18 cellular contexts compared by ENCODE assay signal in genomic region chr12:132469423-132469822, GRCh38. TPM values are rescaled to one million over a fixed set of nuclear protein-coding genes. Genes with fewer than 3 reads are reported as not detected.
DNase-seq lines count a peak whose midpoint lies in the region; ATAC-seq lines count a peak whose summit lies in the region.
"Had no signal": no experiment of that assay in that cellular context is flagged by ENCODE, and none has a peak within 500 bp of the region (broad histone marks: within the 10 kb centered on the region; RNA-seq: fewer than 3 reads in every experiment).

No MANE protein-coding gene starts in this region.

- peaks cover 0 to 2% of the 10 kb centered on the region in 2 donors for H3K36me3 Mint-ChIP-seq in CD4-positive, alpha-beta memory T cell
- no peaks in the 10 kb centered on the region for H3K36me3 Mint-ChIP-seq in dendritic cell treated with granulocyte-macrophage colony-stimulating factor and Interleukin-4, amounts not matched to agents 40 ng/mL and 50 ng/mL, for 4 days (ENCODE audit: low read depth)
- H3K36me3 Mint-ChIP-seq: CD14-positive monocyte had no signal

- H3K4me3 Mint-ChIP-seq in CD4-positive, alpha-beta memory T cell: peak overlapping the region; percentile 22 to 81 (median 54)
- no peak overlapping the region for H3K4me3 Mint-ChIP-seq in dendritic cell treated with granulocyte-macrophage colony-stimulating factor and Interleukin-4, amounts not matched to agents 40 ng/mL and 50 ng/mL, for 4 days
- H3K4me3 Mint-ChIP-seq: neural progenitor cell had no signal

- ATAC-seq in GM18511 (IDR thresholded peaks at IDR 0.05; ENCODE audit: unreplicated experiment): peak; percentile 58
- no peak for ATAC-seq in HG03025 (IDR thresholded peaks at IDR 0.05; ENCODE audit: low FRiP score, unreplicated experiment)
- ATAC-seq in GM21825 (IDR thresholded peaks at IDR 0.05; ENCODE audit: unreplicated experiment): no peak
- ATAC-seq: gastroesophageal sphincter, left colon, right lobe of liver had no signal

- no peaks in the 10 kb centered on the region for H3K27me3 ChIP-seq in CD4-positive, alpha-beta memory T cell (ENCODE audit: insufficient read depth, low read length)
- H3K27me3 ChIP-seq: right lobe of liver had no signal

- H3K4me1 Mint-ChIP-seq in CD4-positive, alpha-beta memory T cell: peaks cover 18 to 41% (median 28%) of the 10 kb centered on the region in 4 donors
- H3K4me1 Mint-ChIP-seq in dendritic cell treated with granulocyte-macrophage colony-stimulating factor and Interleukin-4, amounts not matched to agents 40 ng/mL and 50 ng/mL, for 4 days (ENCODE audit: low read depth): peaks cover 28% of the 10 kb centered on the region

- H3K36me3 ChIP-seq in CD4-positive, alpha-beta memory T cell (ENCODE audit: insufficient read depth, low read length): no peaks in the 10 kb centered on the region
- H3K36me3 ChIP-seq: gastroesophageal sphincter, neural progenitor cell, right lobe of liver, suprapubic skin had no signal

- DNase-seq in CD4-positive, alpha-beta memory T cell: no peak
- DNase-seq in MV-4-11 (lab: John Stamatoyannopoulos, UW) (peak; percentile 71), SK-N-DZ (ENCODE audit: low spot score) (no peak), RPMI8226 (no peak)
- DNase-seq: effector CD8-positive, alpha-beta T cell; IMR-90; left colon; PC-9; T-helper 9 cell had no signal

- H3K27me3 Mint-ChIP-seq in CD4-positive, alpha-beta memory T cell: peaks cover 2 to 3% of the 10 kb centered on the region in 2 donors
- H3K27me3 Mint-ChIP-seq in dendritic cell treated with granulocyte-macrophage colony-stimulating factor and Interleukin-4, amounts not matched to agents 40 ng/mL and 50 ng/mL, for 4 days: peaks cover 36% of the 10 kb centered on the region

- no peaks in the 10 kb centered on the region for H3K9me3 ChIP-seq in CD4-positive, alpha-beta memory T cell (ENCODE audit: control insufficient read depth in 1 of 2, low read length in 2 of 2)
- H3K9me3 ChIP-seq: gastroesophageal sphincter, right lobe of liver, suprapubic skin had no signal

- no peak overlapping the region for H3K4me3 ChIP-seq in CD4-positive, alpha-beta memory T cell (ENCODE audit: low read length in 2 of 2)
- H3K4me3 ChIP-seq: gastroesophageal sphincter, neural progenitor cell, PC-9, right lobe of liver, suprapubic skin had no signal

- no peak overlapping the region for H3K27ac ChIP-seq in CD4-positive, alpha-beta memory T cell (ENCODE audit: low read depth, low read length)
- H3K27ac ChIP-seq: gastroesophageal sphincter, neural progenitor cell, PC-9, right lobe of liver, suprapubic skin had no signal

- peaks cover 0 to 4% (median 0%) of the 10 kb centered on the region in 8 donors for H3K9me3 Mint-ChIP-seq in CD4-positive, alpha-beta memory T cell
- H3K9me3 Mint-ChIP-seq in dendritic cell treated with granulocyte-macrophage colony-stimulating factor and Interleukin-4, amounts not matched to agents 40 ng/mL and 50 ng/mL, for 4 days: no peaks in the 10 kb centered on the region

- POLR2A ChIA-PET in CD4-positive, alpha-beta memory T cell (lab: Charles Lee; ENCODE audit: partially characterized antibody): interaction anchor here (0.7 to 1.1 kb wide), 3 partner anchors 23 to 37 kb away, joined by 3 read pairs; no protein-coding TSS in a partner anchor

- peak overlapping the region; percentile 20 to 91 (median 61) for H3K27ac Mint-ChIP-seq in CD4-positive, alpha-beta memory T cell
- peak overlapping the region; percentile 46 for H3K27ac Mint-ChIP-seq in dendritic cell treated with granulocyte-macrophage colony-stimulating factor and Interleukin-4, amounts not matched to agents 40 ng/mL and 50 ng/mL, for 4 days

- CTCF ChIA-PET in CD4-positive, alpha-beta memory T cell (lab: Charles Lee; ENCODE audit: partially characterized antibody): no interaction called here

- peaks cover 21% of the 10 kb centered on the region for H3K4me1 ChIP-seq in CD4-positive, alpha-beta memory T cell (ENCODE audit: insufficient read depth, low read length)
- H3K4me1 ChIP-seq: gastroesophageal sphincter, right lobe of liver, suprapubic skin had no signal

- intact Hi-C loops in CD4-positive, alpha-beta memory T cell (cut with micrococcal nuclease): no loop called here
- intact Hi-C loops in dendritic cell treated with granulocyte-macrophage colony-stimulating factor and Interleukin-4, amounts not matched to agents 40 ng/mL and 50 ng/mL, for 4 days (cut with micrococcal nuclease): loop anchor here (5.0 kb wide), 1 partner anchor 37 kb away; no protein-coding TSS in a partner anchor

RNA-seq across cellular contexts. Expression of gene FBRSL1, which starts 20.5 kb away (rescaled TPM):
- total RNA-seq in CD4-positive, alpha-beta memory T cell: 100 to 1,000 TPM in 1 of 2 experiments, 10 to 100 TPM in 1; 97.3 to 101 TPM
- 1 to 10 TPM in 1 of 2 donors, not detected in 1; 3.1 TPM for polyA plus RNA-seq in CD4-positive, alpha-beta memory T cell
- polyA plus RNA-seq in SK-N-DZ (2014; cell fraction: cytosol; rRNA removed): 50.9 and 56.6 TPM in 2 replicates
- polyA plus RNA-seq in SK-N-DZ (2014; cell fraction: nucleus; rRNA removed): 91.3 and 169 TPM in 2 replicates
